ENCODE assay signal across 9 cellular contexts in the genomic region with DNA sequence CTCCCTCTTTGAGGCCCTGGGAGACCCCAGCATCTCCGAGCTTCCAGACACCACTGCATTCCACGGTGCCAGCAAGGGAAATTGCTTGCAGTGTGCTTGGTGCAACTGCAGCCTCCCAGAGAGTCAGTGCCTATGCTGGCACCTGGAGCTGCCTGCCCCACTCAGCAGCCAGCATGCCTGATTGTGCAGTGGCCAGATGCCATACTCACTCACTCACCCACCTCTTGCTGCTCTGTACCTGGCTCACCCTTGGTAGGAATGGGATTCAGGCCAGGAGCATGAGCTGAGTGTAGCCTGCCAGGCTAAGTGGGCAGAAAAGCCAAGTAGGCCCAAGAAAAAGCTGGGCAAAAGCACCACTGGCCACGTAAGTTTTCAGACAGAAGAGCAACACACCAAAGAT.
"Had no signal": no experiment of that assay in that cellular context is flagged by ENCODE, and none has a peak within 500 bp of the region (broad histone marks: within the 10 kb centered on the region; RNA-seq: fewer than 3 reads in every experiment).

No MANE protein-coding gene starts in this region.

- ATAC-seq: HCT116, HepG2 had no signal

- H3K9ac ChIP-seq: GM23248 had no signal

- H3K36me3 Mint-ChIP-seq: IgD-negative memory B cell had no signal

- H3K27me3 Mint-ChIP-seq: IgD-negative memory B cell had no signal

- H3K4me3 ChIP-seq: GM23248, HAP-1 had no signal

- H3K27ac Mint-ChIP-seq: HFFc6, IgD-negative memory B cell had no signal

- H3K36me3 ChIP-seq: HAP-1 had no signal

- H2AFZ ChIP-seq: GM23248 had no signal

- H3K27ac ChIP-seq: GM23248, HL-60 had no signal

- H3K4me1 ChIP-seq: HAP-1 had no signal

- H3K9me3 ChIP-seq: HAP-1 had no signal

- H3K4me1 Mint-ChIP-seq: IgD-negative memory B cell had no signal

- DNase-seq: GM23248, GOT3, H7, HFFc6 had no signal

- H3K4me3 Mint-ChIP-seq: HFFc6, IgD-negative memory B cell had no signal
